17 cellular contexts compared by ENCODE assay signal in the genomic region with DNA sequence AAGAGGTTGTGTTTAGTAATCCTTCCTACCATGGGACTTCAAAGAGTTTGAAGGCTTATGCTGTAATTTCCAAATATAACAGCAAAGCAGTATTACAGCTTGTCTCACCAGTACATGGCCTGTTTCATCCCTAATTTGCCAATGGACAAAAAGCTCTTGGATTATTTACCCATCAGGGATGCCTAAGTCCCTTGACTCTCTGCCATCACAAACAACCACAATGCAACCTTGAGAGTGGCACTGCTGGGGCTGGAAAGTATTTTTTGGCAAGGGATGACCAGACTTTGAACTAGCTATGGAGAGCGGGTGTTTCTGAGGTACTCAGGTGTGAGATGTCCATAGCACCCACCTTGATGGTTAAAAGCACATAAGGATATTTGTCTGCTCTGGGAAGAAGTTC. TPM values are rescaled to one million over a fixed set of nuclear protein-coding genes. Genes with fewer than 3 reads are reported as not detected.
DNase-seq lines count a peak whose midpoint lies in the region; ATAC-seq and TF ChIP-seq lines count a peak whose summit lies in the region.
"Had no signal": no experiment of that assay in that cellular context is flagged by ENCODE, and none has a peak within 500 bp of the region (broad histone marks: within the 10 kb centered on the region; RNA-seq: fewer than 3 reads in every experiment).

No MANE protein-coding gene starts in this region.

- H3K27me3 ChIP-seq in RWPE2 (ENCODE audit: insufficient read depth, poor library complexity, severe bottlenecking), result no peaks in the 10 kb centered on the region
- H3K27me3 ChIP-seq in gastroesophageal sphincter, result no peaks in the 10 kb centered on the region
- H3K27me3 ChIP-seq in sigmoid colon, result no peaks in the 10 kb centered on the region

- H3K9me3 ChIP-seq in RWPE2 (ENCODE audit: severe bottlenecking) (no peaks in the 10 kb centered on the region), gastroesophageal sphincter (no peaks in the 10 kb centered on the region), sigmoid colon (no peaks in the 10 kb centered on the region)

- TF ChIP-seq POLR2A in gastroesophageal sphincter (IDR thresholded peaks at IDR 0.05) (no peak), sigmoid colon (IDR thresholded peaks at IDR 0.05) (no peak)

- 100% methylated on average over 1 of the region's 1 CpG for WGBS in gastroesophageal sphincter (ENCODE audit: low coverage in 1 of 2), 2 donors
- 94% methylated on average over 1 of the region's 1 CpG for WGBS in sigmoid colon, 2 donors

- no peaks in the 10 kb centered on the region for H3K27me3 Mint-ChIP-seq in CD14-positive monocyte (ENCODE audit: low read depth in 3 of 3)
- H3K27me3 Mint-ChIP-seq in activated naive CD4-positive, alpha-beta T cell treated with anti-CD3 and anti-CD28 coated beads for 36 hours (ENCODE audit: low read depth), result peaks cover 16% of the 10 kb centered on the region

- H3K4me1 Mint-ChIP-seq in CD14-positive monocyte, result peaks cover 29% of the 10 kb centered on the region
- no peaks in the 10 kb centered on the region for H3K4me1 Mint-ChIP-seq in activated naive CD4-positive, alpha-beta T cell treated with anti-CD3 and anti-CD28 coated beads for 36 hours (ENCODE audit: low read depth)

- TF ChIP-seq EP300 in gastroesophageal sphincter (IDR thresholded peaks at IDR 0.05) (no peak), sigmoid colon (IDR thresholded peaks at IDR 0.05) (no peak)

- H3K4me3 Mint-ChIP-seq in CD14-positive monocyte, result no peak overlapping the region
- H3K4me3 Mint-ChIP-seq in activated naive CD4-positive, alpha-beta T cell treated with anti-CD3 and anti-CD28 coated beads for 36 hours, result no peak overlapping the region

- H3K27ac ChIP-seq in C4-2B, result peak overlapping the region; percentile 78; the same call in 1 of the 2 replicates
- peak overlapping the region; percentile 86 for H3K27ac ChIP-seq in RWPE2 (ENCODE audit: poor library complexity, severe bottlenecking)
- H3K27ac ChIP-seq in gastroesophageal sphincter, result peak overlapping the region; percentile 92 to 97 (median 96)
- peak overlapping the region; percentile 87 to 98 (median 93) for H3K27ac ChIP-seq in sigmoid colon

- DNase-seq in RWPE2 (ENCODE audit: low spot score) (no peak), sigmoid colon (no peak), left cardiac atrium (no peak), CD14-positive monocyte (ENCODE audit: low spot score) (no peak), LoVo (ENCODE audit: low spot score) (no peak)
- no peak for DNase-seq in activated naive CD4-positive, alpha-beta T cell treated with anti-CD3 and anti-CD28 coated beads for 36 hours
- DNase-seq: C1 segment of cervical spinal cord, COR-L47, DMS153, EL, IMR-90, NCI-H1436 treated with DMSO at 0.1 percent for 48 hours, NCI-H2107, NCI-H69 had no signal

- H3K4me1 ChIP-seq in RWPE2 (ENCODE audit: insufficient read depth, poor library complexity, severe bottlenecking) (peaks cover 38% of the 10 kb centered on the region), gastroesophageal sphincter (peaks cover 41 to 100% (median 80%) of the 10 kb centered on the region in 3 donors), sigmoid colon (peaks cover 0 to 100% (median 97%) of the 10 kb centered on the region in 4 donors)

- H3K4me3 ChIP-seq in RWPE2 (ENCODE audit: severe bottlenecking) (no peak overlapping the region), gastroesophageal sphincter (no peak overlapping the region), sigmoid colon (no peak overlapping the region)

- no peak overlapping the region for H3K27ac Mint-ChIP-seq in CD14-positive monocyte
- no peak overlapping the region for H3K27ac Mint-ChIP-seq in activated naive CD4-positive, alpha-beta T cell treated with anti-CD3 and anti-CD28 coated beads for 36 hours

- H3K36me3 Mint-ChIP-seq in CD14-positive monocyte, result no peaks in the 10 kb centered on the region
- no peaks in the 10 kb centered on the region for H3K36me3 Mint-ChIP-seq in activated naive CD4-positive, alpha-beta T cell treated with anti-CD3 and anti-CD28 coated beads for 36 hours (ENCODE audit: low read depth)

- H3K36me3 ChIP-seq in RWPE2 (ENCODE audit: low read depth) (no peaks in the 10 kb centered on the region), gastroesophageal sphincter (peaks cover 0 to 17% of the 10 kb centered on the region in 2 donors), sigmoid colon (peaks cover 0 to 16% (median 6%) of the 10 kb centered on the region in 4 donors)

- H3K9me3 Mint-ChIP-seq in CD14-positive monocyte, result peaks cover 0 to 2% (median 0%) of the 10 kb centered on the region in 7 donors
- no peaks in the 10 kb centered on the region for H3K9me3 Mint-ChIP-seq in activated naive CD4-positive, alpha-beta T cell treated with anti-CD3 and anti-CD28 coated beads for 36 hours

- no peak for TF ChIP-seq CTCF in C4-2B (conservative IDR thresholded peaks at IDR 0.05)
- TF ChIP-seq CTCF in RWPE2 (IDR thresholded peaks at IDR 0.05; ENCODE audit: poor library complexity, severe bottlenecking), result no peak
- no peak for TF ChIP-seq CTCF in gastroesophageal sphincter (IDR thresholded peaks at IDR 0.05)
- TF ChIP-seq CTCF in sigmoid colon (IDR thresholded peaks at IDR 0.05), result no peak
- TF ChIP-seq CTCF in CD14-positive monocyte (IDR thresholded peaks at IDR 0.05), result no peak

- intact Hi-C loops in sigmoid colon (cut with DNase I) (loop anchor here (10.0 kb wide), 1 partner anchor 422 kb away; no protein-coding TSS in a partner anchor), left cardiac atrium (cut with DNase I) (no loop called here), CD14-positive monocyte (cut with micrococcal nuclease) (no loop called here)
- intact Hi-C loops in activated naive CD4-positive, alpha-beta T cell treated with anti-CD3 and anti-CD28 coated beads for 36 hours (cut with micrococcal nuclease), result no loop called here

- CTCF ChIA-PET in activated naive CD4-positive, alpha-beta T cell treated with anti-CD3 and anti-CD28 coated beads for 36 hours (lab: Charles Lee), result interaction anchor here (2.4 kb wide), 1 partner anchor 61 kb away, joined by 5 read pairs; no protein-coding TSS in a partner anchor

- ATAC-seq in RWPE2 (ENCODE audit: low read depth), result no peak
- ATAC-seq in gastroesophageal sphincter, result no peak
- no peak for ATAC-seq in left cardiac atrium
- ATAC-seq: Right ventricle myocardium inferior had no signal

RNA-seq across cellular contexts. Expression of a gene that starts 9.1 kb away (rescaled TPM):
- total RNA-seq in gastroesophageal sphincter, result 100 to 1,000 TPM in 3 of 4 donors, 10 to 100 TPM in 1; 96.5 to 192 (median 140) TPM
- total RNA-seq in sigmoid colon, result 100 to 1,000 TPM in 3 of 4 donors, 10 to 100 TPM in 1; 89.9 to 167 (median 137) TPM
- polyA plus RNA-seq in sigmoid colon, result 1 to 10 TPM; 2.5 to 5.3 (median 4.2) TPM
- total RNA-seq in left cardiac atrium, result 10 to 100 TPM; 12.3 to 19.6 TPM
- polyA plus RNA-seq in CD14-positive monocyte, result under 1 TPM; 0.05 to 0.09 TPM
- not detected for total RNA-seq in activated naive CD4-positive, alpha-beta T cell treated with anti-CD3 and anti-CD28 coated beads for 36 hours

Comparison
In these comparisons a context has a peak if more than half of its experiments do, and no peak if none do; other contexts are left out.
1. RNA of a gene that starts 9.1 kb away (total RNA-seq): 89.9 to 167 TPM in sigmoid colon, 96.5 to 192 TPM in gastroesophageal sphincter and 12.3 to 19.6 TPM in left cardiac atrium; not detected in activated naive CD4-positive, alpha-beta T cell treated with anti-CD3 and anti-CD28 coated beads for 36 hours; every median in the first group is over 10 times any median in the second.
2. Peak in every context shown above with its lines, with median percentiles within 50 percentile points of each other: H3K27ac ChIP-seq.